In the genomic region with DNA sequence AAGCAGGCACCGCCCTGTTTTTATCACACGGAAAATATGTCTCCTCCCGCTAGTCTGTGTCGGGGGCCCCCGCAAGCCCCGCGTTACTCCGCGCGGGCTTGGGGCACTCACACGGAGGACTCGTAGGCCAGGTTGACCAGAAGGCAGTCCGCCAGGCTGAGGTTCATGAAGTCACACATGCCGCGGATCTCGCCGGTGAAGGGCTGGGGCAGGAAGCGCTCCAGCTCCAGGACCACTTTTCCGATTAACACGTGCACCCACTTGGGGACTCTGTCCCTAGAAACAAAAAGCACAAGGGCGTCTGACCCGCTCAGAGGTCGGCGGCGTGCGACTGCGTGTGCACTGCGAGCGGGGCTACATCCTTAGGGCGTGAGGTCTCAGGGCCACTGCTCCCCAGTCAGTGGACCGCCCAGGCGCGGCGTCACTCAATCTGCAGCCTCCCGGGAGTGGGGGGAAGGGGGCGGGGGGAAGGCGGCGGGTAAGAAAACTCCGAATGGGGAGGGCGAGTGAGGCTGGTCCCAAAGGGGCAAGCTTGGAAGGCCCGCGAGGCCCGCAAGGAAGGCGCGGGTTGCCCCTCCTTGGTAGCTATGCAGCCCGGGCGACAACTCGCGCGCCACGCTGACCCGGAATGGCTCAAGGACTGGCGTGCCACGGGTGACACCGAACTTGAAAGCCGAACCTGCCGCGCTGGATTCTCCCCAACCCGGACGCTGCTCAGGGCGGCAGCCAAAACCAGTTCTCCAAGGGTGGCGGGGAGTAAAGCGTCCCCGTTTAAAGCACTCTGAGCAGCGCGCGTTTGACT, we compare ENCODE assay signal across 8 cellular contexts. TPM values are rescaled to one million over a fixed set of nuclear protein-coding genes. Genes with fewer than 3 reads are reported as not detected.
DNase-seq lines count a peak whose midpoint lies in the region; ATAC-seq and TF ChIP-seq lines count a peak whose summit lies in the region.

No MANE protein-coding gene starts in this region.

- no peak for TF ChIP-seq CTCF in C4-2B (conservative IDR thresholded peaks at IDR 0.05)

- H2BK15ac ChIP-seq in neuronal stem cell (ENCODE audit: low read length) = no peak overlapping the region

- no peak overlapping the region for H2BK120ac ChIP-seq in neuronal stem cell (ENCODE audit: low read depth, low read length)

- peak overlapping the region; percentile 98 for H3K27ac ChIP-seq in C4-2B
- H3K27ac ChIP-seq in neuronal stem cell (replicated peaks; ENCODE audit: low read length) = no peak overlapping the region
- peak overlapping the region; percentile 63 for H3K27ac ChIP-seq in substantia nigra (ENCODE audit: low read depth, low read length, poor library complexity, severe bottlenecking)

- peak overlapping the region; percentile 98 for H2AFZ ChIP-seq in neuronal stem cell (ENCODE audit: low read length)

- H3K79me1 ChIP-seq in neuronal stem cell (ENCODE audit: low read depth, low read length) = no peaks in the 10 kb centered on the region

- H3K36me3 ChIP-seq in neuronal stem cell (replicated peaks in 1 of 2; ENCODE audit: control insufficient read depth in 2 of 2, insufficient read depth in 2 of 2, low read length in 2 of 2) = peaks cover 1 to 15% of the 10 kb centered on the region in 2 donors

- H3K4me3 ChIP-seq in neuronal stem cell (ENCODE audit: low read length in 2 of 2) = peak overlapping the region; percentile 64 to 88

- peak overlapping the region; percentile 92 for H3K18ac ChIP-seq in neuronal stem cell (ENCODE audit: low read length)

- ATAC-seq in GM19025 (IDR thresholded peaks at IDR 0.05; ENCODE audit: low read depth, unreplicated experiment) (peak; percentile 42), HG03280 (IDR thresholded peaks at IDR 0.05; ENCODE audit: unreplicated experiment) (peak; percentile 57)

- peak overlapping the region; percentile 100 for H3K4me2 ChIP-seq in neuronal stem cell (ENCODE audit: insufficient read depth, low read length, poor library complexity, severe bottlenecking)

- peak overlapping the region; percentile 66 for H2BK5ac ChIP-seq in neuronal stem cell (ENCODE audit: low read length)

- DNase-seq in RPMI8226 (peak; percentile 74), activated gamma-delta T cell treated with Interleukin-2 at 50 U/mL for 16 hours (peak; percentile 61), foreskin melanocyte (peak; percentile 32), neuronal stem cell (ENCODE audit: low spot score) (peak; percentile 61), substantia nigra (lab: John Stamatoyannopoulos, UW) (peak in 43 of 49 donors; percentile 12 to 75 (median 46))

- WGBS in neuronal stem cell (ENCODE audit: extremely low coverage in 2 of 2, insufficient read length in 2 of 2, insufficient replicate concordance in 1 of 2), 2 donors = no CpG with 5 or more reads among the region's 67 CpGs

- H3K4ac ChIP-seq in neuronal stem cell (ENCODE audit: low read length) = no peak overlapping the region

- peak overlapping the region; percentile 88 for H3K9ac ChIP-seq in neuronal stem cell (ENCODE audit: low read depth, low read length, poor library complexity)

- peaks cover 0 to 3% (median 0%) of the 10 kb centered on the region in 3 experiments for H3K27me3 ChIP-seq in neuronal stem cell (ENCODE audit: control insufficient read depth in 3 of 3, insufficient read depth in 3 of 3, low read depth in 1 of 3, low read length in 3 of 3)

- peak overlapping the region; percentile 62 for H2AK5ac ChIP-seq in neuronal stem cell (ENCODE audit: low read depth, low read length)

- peaks cover 0 to 4% of the 10 kb centered on the region in 2 donors for H3K9me3 ChIP-seq in neuronal stem cell (replicated peaks in 1 of 2; ENCODE audit: control insufficient read depth in 2 of 2, insufficient read depth in 1 of 2, low read depth in 1 of 2, low read length in 2 of 2)

- no peak overlapping the region for H4K8ac ChIP-seq in neuronal stem cell (ENCODE audit: low read depth, low read length)

- no peak overlapping the region for H4K91ac ChIP-seq in neuronal stem cell (ENCODE audit: low read depth, low read length, poor library complexity)

- H3K4me1 ChIP-seq in neuronal stem cell (ENCODE audit: control insufficient read depth in 2 of 2, insufficient read depth in 1 of 2, low read depth in 1 of 2, low read length in 2 of 2) = no peaks in the 10 kb centered on the region

- H2BK12ac ChIP-seq in neuronal stem cell (ENCODE audit: low read length) = peak overlapping the region; percentile 75

- H3K23ac ChIP-seq in neuronal stem cell (ENCODE audit: low read depth, low read length, poor library complexity) = peak overlapping the region; percentile 93

- peak overlapping the region; percentile 67 for H3K14ac ChIP-seq in neuronal stem cell (ENCODE audit: low read length)

RNA-seq across cellular contexts. Expression of a gene that starts 0.7 kb away (rescaled TPM):
- polyA plus RNA-seq in neuronal stem cell (2013, experiment 1 of 2) = 1.7 TPM
- polyA plus RNA-seq in neuronal stem cell (2013, experiment 2 of 2) = 1.5 TPM

RNA-seq across cellular contexts. Expression of a gene that starts 37.8 kb away (rescaled TPM):
- polyA plus RNA-seq in neuronal stem cell (2013, experiment 1 of 2) = 0.03 TPM
- 0.03 TPM for polyA plus RNA-seq in neuronal stem cell (2013, experiment 2 of 2)

RNA-seq across cellular contexts. Expression of a gene that starts 50.7 kb away (rescaled TPM):
- polyA plus RNA-seq in neuronal stem cell (2013, experiment 1 of 2) = 35.7 TPM
- polyA plus RNA-seq in neuronal stem cell (2013, experiment 2 of 2) = 35.5 TPM
